24 cellular contexts compared by ENCODE assay signal in the genomic region with DNA sequence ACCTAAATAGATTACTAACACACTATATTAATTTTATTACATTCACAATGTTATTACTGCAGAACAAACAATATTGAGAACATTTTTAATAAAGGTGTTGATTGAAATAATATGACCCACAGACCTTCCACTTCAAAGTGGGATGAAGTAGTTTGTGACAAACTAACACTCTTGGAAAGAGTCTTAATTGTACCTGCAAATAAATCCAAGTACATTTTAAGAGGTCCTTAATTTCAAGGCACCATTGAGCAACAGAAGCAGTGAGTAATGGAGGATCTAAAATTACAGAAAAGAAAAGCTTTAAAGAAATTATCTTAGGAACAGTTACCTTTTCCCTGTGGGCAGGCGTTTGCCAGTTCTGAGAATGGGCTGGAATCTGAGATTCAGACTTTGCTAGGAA.
"Had no signal": no experiment of that assay in that cellular context is flagged by ENCODE, and none has a peak within 500 bp of the region (broad histone marks: within the 10 kb centered on the region; RNA-seq: fewer than 3 reads in every experiment).

No MANE protein-coding gene starts in this region.

- H3K4me1 ChIP-seq: right atrium auricular region, right lobe of liver, testis, thyroid gland, transverse colon had no signal

- H3K9me3 ChIP-seq: neutrophil, ovary, right atrium auricular region, right lobe of liver, stomach, testis, thyroid gland, transverse colon, upper lobe of left lung had no signal

- DNase-seq: heart left ventricle; hypothalamus; immature natural killer cell; kidney; left colon; left ventricle myocardium inferior; naive thymus-derived CD8-positive, alpha-beta T cell; occipital lobe; ovary; right lobe of liver; stimulated activated CD4-positive, alpha-beta T cell treated with anti-CD3 and anti-CD28 coated beads, Interleukin-1b, Interleukin-23, amount 100 ng/mL, for 48 hours; stimulated activated CD4-positive, alpha-beta T cell treated with anti-CD3 and anti-CD28 coated beads, Interleukin-4, amount 100 ng/mL, for 1 hour; stimulated activated naive B cell treated with anti-CD40 and anti-IgM and Interleukin-4, amounts not matched to agents 10 μg/mL and 1 μg/mL and 100 μg/mL, for 72 hours; stimulated activated naive CD8-positive, alpha-beta T cell treated with anti-CD3 and anti-CD28 coated beads, Interleukin-15, Interleukin-2, amounts not matched to agents 100 U/mL and 50 U/mL, for 24 hours; stomach; testis; thyroid gland; transverse colon; upper lobe of left lung had no signal

- H3K4me2 ChIP-seq: smooth muscle cell had no signal

- H3K27ac ChIP-seq: heart left ventricle, left ventricle myocardium inferior, neutrophil, ovary, right atrium auricular region, right lobe of liver, stomach, testis, thyroid gland, transverse colon, upper lobe of left lung had no signal

- FAIRE-seq: islet of Langerhans, kidney, urothelium cell line had no signal

- H3K4me3 ChIP-seq: heart left ventricle, left ventricle myocardium inferior, ovary, right atrium auricular region, right lobe of liver, smooth muscle cell, stomach, testis, thyroid gland, transverse colon, upper lobe of left lung had no signal

- H3K36me3 ChIP-seq: heart left ventricle, left ventricle myocardium inferior, neutrophil, ovary, right atrium auricular region, right lobe of liver, stomach, thyroid gland, transverse colon, upper lobe of left lung had no signal

- H3K27me3 ChIP-seq: heart left ventricle, neutrophil, ovary, right atrium auricular region, right lobe of liver, stomach, testis, thyroid gland, transverse colon, upper lobe of left lung had no signal

- ATAC-seq: heart left ventricle; left colon; naive thymus-derived CD8-positive, alpha-beta T cell; right lobe of liver; stimulated activated naive B cell treated with anti-CD40 and anti-IgM and Interleukin-4, amounts not matched to agents 10 μg/mL and 1 μg/mL and 100 μg/mL, for 72 hours; stimulated activated naive CD8-positive, alpha-beta T cell treated with anti-CD3 and anti-CD28 coated beads, Interleukin-15, Interleukin-2, amounts not matched to agents 100 U/mL and 50 U/mL, for 24 hours had no signal
